In genomic region chr6:142306736-142307135, GRCh38 we compare ENCODE assay signal across 19 cellular contexts. TPM values are rescaled to one million over a fixed set of nuclear protein-coding genes. Genes with fewer than 3 reads are reported as not detected.
A peak's percentile ranks its signal among the peaks of the same experiment; 100 is the strongest.
DNase-seq lines count a peak whose midpoint lies in the region; ATAC-seq, FAIRE-seq and TF ChIP-seq lines count a peak whose summit lies in the region.
"Had no signal": no experiment of that assay in that cellular context is flagged by ENCODE, and none has a peak within 500 bp of the region (broad histone marks: within the 10 kb centered on the region; RNA-seq: fewer than 3 reads in every experiment).

No MANE protein-coding gene starts in this region.

- H3K18ac ChIP-seq in mesenchymal stem cell (ENCODE audit: low read depth in 1 of 2, low read length in 2 of 2) = no peak overlapping the region

- H4K8ac ChIP-seq in mesenchymal stem cell (ENCODE audit: low read length) = no peak overlapping the region

- TF ChIP-seq EP300 in HepG2 (IDR thresholded peaks at IDR 0.05; ENCODE audit: low read depth in 2 of 2, low read length in 2 of 2) (peak in 1 of 2 experiments; percentile 44; a peak in 1 of 4 replicates), HepG2 (CRISPR knock-in tag; IDR thresholded peaks at IDR 0.05; ENCODE audit: borderline replicate concordance) (no peak), SK-N-SH (IDR thresholded peaks at IDR 0.05; ENCODE audit: borderline replicate concordance in 1 of 2, low read depth in 1 of 2, low read length in 1 of 2) (no peak)

- H3K9ac ChIP-seq in HepG2 (ENCODE audit: insufficient read depth, low read depth, low read length) (peak overlapping the region; percentile 37; the same call in 1 of the 2 replicates), SK-N-SH (peak overlapping the region; percentile 88; the same call in 1 of the 2 replicates), mesenchymal stem cell (ENCODE audit: low read length) (no peak overlapping the region)

- no TSS peak for BruUV-seq in HepG2 (replicated peaks; lab: Mats Ljungman, UMichigan)

- H3K4me1 ChIP-seq in HepG2 (ENCODE audit: insufficient read depth, low read length) = peaks cover 72% of the 10 kb centered on the region
- H3K4me1 ChIP-seq in right lobe of liver = peaks cover 0 to 55% (median 7%) of the 10 kb centered on the region in 4 donors
- H3K4me1 ChIP-seq in SK-N-SH (ENCODE audit: control insufficient read depth in 1 of 2, insufficient read depth in 2 of 2, low read depth in 1 of 2, low read length in 1 of 2) = no peaks in the 10 kb centered on the region; a peak in 1 of 4 replicates
- peaks cover 4% of the 10 kb centered on the region for H3K4me1 ChIP-seq in mesenchymal stem cell (ENCODE audit: control insufficient read depth, insufficient read depth, low read depth, low read length)
- peaks cover 0 to 4% of the 10 kb centered on the region in 2 donors for H3K4me1 ChIP-seq in ascending aorta

- H3F3A ChIP-seq in SK-N-SH (replicated peaks; ENCODE audit: insufficient read depth) = peaks cover 12% of the 10 kb centered on the region

- no peak overlapping the region for H3K23ac ChIP-seq in mesenchymal stem cell (ENCODE audit: low read length in 2 of 2)

- TF ChIP-seq CTCF in HepG2 (CRISPR knock-in tag; IDR thresholded peaks at IDR 0.05) = no peak
- no peak for TF ChIP-seq CTCF in right lobe of liver (IDR thresholded peaks at IDR 0.05)
- no peak for TF ChIP-seq CTCF in SK-N-SH (IDR thresholded peaks at IDR 0.05)
- TF ChIP-seq CTCF in ascending aorta (IDR thresholded peaks at IDR 0.05) = no peak

- H3K4me2 ChIP-seq in HepG2 (ENCODE audit: low read depth, low read length) = peak overlapping the region; percentile 89
- H3K4me2 ChIP-seq in SK-N-SH = peak overlapping the region; percentile 90; the same call in 1 of the 2 replicates
- H3K4me2 ChIP-seq in mesenchymal stem cell (ENCODE audit: low read length, poor library complexity, severe bottlenecking) = no peak overlapping the region
- H3K4me2 ChIP-seq: PC-9 had no signal

- H3K27ac ChIP-seq in HepG2 (ENCODE audit: extremely low read length, insufficient read depth, low read length) (peak overlapping the region; percentile 18), right lobe of liver (no peak overlapping the region), SK-N-SH (ENCODE audit: low read depth in 2 of 2, low read length in 1 of 2) (peak overlapping the region; percentile 76 to 92), mesenchymal stem cell (ENCODE audit: low read length, poor library complexity, severe bottlenecking) (no peak overlapping the region), ascending aorta (no peak overlapping the region)
- H3K27ac ChIP-seq: HL-60, PC-9 had no signal

- no peaks in the 10 kb centered on the region for H3K9me3 ChIP-seq in HepG2 (ENCODE audit: low read length)
- H3K9me3 ChIP-seq in right lobe of liver = no peaks in the 10 kb centered on the region
- H3K9me3 ChIP-seq in SK-N-SH = no peaks in the 10 kb centered on the region
- H3K9me3 ChIP-seq in mesenchymal stem cell (ENCODE audit: control insufficient read depth, low read length) = no peaks in the 10 kb centered on the region
- H3K9me3 ChIP-seq in ascending aorta = no peaks in the 10 kb centered on the region

- TF ChIP-seq RAD21 in HepG2 (CRISPR knock-in tag; IDR thresholded peaks at IDR 0.05) (no peak), SK-N-SH (IDR thresholded peaks at IDR 0.05; ENCODE audit: low read length) (no peak)

- no peaks in the 10 kb centered on the region; a peak in 1 of 5 replicates for H3K27me3 ChIP-seq in HepG2 (ENCODE audit: control insufficient read depth in 1 of 2, insufficient read depth in 2 of 2, low read length in 2 of 2)
- H3K27me3 ChIP-seq in right lobe of liver = no peaks in the 10 kb centered on the region
- H3K27me3 ChIP-seq in SK-N-SH (ENCODE audit: insufficient read depth) = no peaks in the 10 kb centered on the region
- H3K27me3 ChIP-seq in mesenchymal stem cell (ENCODE audit: control insufficient read depth in 1 of 2, insufficient read depth in 1 of 2, low read length in 2 of 2) = peaks cover 0 to 13% of the 10 kb centered on the region in 2 experiments
- no peaks in the 10 kb centered on the region for H3K27me3 ChIP-seq in ascending aorta

- no peaks in the 10 kb centered on the region for H3K9me2 ChIP-seq in SK-N-SH

- peaks cover 25% of the 10 kb centered on the region for H4K20me1 ChIP-seq in HepG2 (ENCODE audit: insufficient read depth, low read length)
- H4K20me1 ChIP-seq in SK-N-SH (ENCODE audit: insufficient read depth) = no peaks in the 10 kb centered on the region

- FAIRE-seq in HepG2 (lab: Jason Lieb, UNC) = no peak
- FAIRE-seq: A204.1, HTR-8/SVneo, K562 had no signal

- CTCF ChIA-PET in HepG2 (lab: Yijun Ruan, JAX; ENCODE audit: low intra/inter-chr PET ratio, low total read pairs) = no interaction called here
- CTCF ChIA-PET in SK-N-SH (lab: Yijun Ruan, JAX) = no interaction called here

- DNase-seq in HepG2 (ENCODE audit: low spot score) = peak; percentile 29
- DNase-seq in right lobe of liver = no peak
- DNase-seq in SK-N-SH = no peak
- DNase-seq in mesenchymal stem cell = peak; percentile 83
- DNase-seq in posterior cingulate gyrus = no peak
- no peak for DNase-seq in ascending aorta (ENCODE audit: low spot score in 2 of 2)
- no peak for DNase-seq in activated CD4-positive, alpha-beta T cell treated with anti-CD3 and anti-CD28 coated beads for 48 hours
- DNase-seq: C1 segment of cervical spinal cord, EL, NCI-H1417 treated with DMSO at 0.1 percent for 48 hours, NCI-H1930, NCI-H2171 treated with DMSO at 0.1 percent for 48 hours, NCI-H748 treated with DMSO at 0.1 percent for 48 hours, PC-9 had no signal

- in situ Hi-C loops in HepG2 (cut with HindIII; ENCODE audit: extremely low pct_ligation_motif_present, low pct_unique_long_range_greater_than_20kb) = no loop called here

- no peak overlapping the region for H2BK120ac ChIP-seq in mesenchymal stem cell (ENCODE audit: low read depth, low read length)

- H3K79me2 ChIP-seq in HepG2 (ENCODE audit: insufficient read depth, low read length) = peaks cover 99% of the 10 kb centered on the region
- H3K79me2 ChIP-seq in SK-N-SH (ENCODE audit: insufficient read depth) = peaks cover 100% of the 10 kb centered on the region

- H4K91ac ChIP-seq in mesenchymal stem cell (ENCODE audit: low read length) = no peak overlapping the region

- ATAC-seq in HepG2 (no peak), right lobe of liver (no peak), GM21526 (IDR thresholded peaks at IDR 0.05; ENCODE audit: low FRiP score, unreplicated experiment) (no peak)
- ATAC-seq: K562 had no signal

- no peaks in the 10 kb centered on the region for H3K79me1 ChIP-seq in mesenchymal stem cell (replicated peaks; ENCODE audit: low read length, poor library complexity, severe bottlenecking)

- H2AK5ac ChIP-seq in mesenchymal stem cell (ENCODE audit: low read length, severe bottlenecking) = no peak overlapping the region

- WGBS in HepG2 (ENCODE audit: low lambda C conversion rate) = 100% methylated on average over 1 of the region's 1 CpG
- WGBS in right lobe of liver (ENCODE audit: insufficient coverage, low coverage, low lambda C conversion rate, missing lambda C conversion rate) = 88% methylated on average over 1 of the region's 1 CpG
- WGBS in SK-N-SH (ENCODE audit: low lambda C conversion rate) = 42% methylated on average over 1 of the region's 1 CpG
- WGBS in mesenchymal stem cell = 70% methylated on average over 1 of the region's 1 CpG

- H2AFZ ChIP-seq in HepG2 (ENCODE audit: low read length) (no peak overlapping the region), SK-N-SH (ENCODE audit: low read depth) (no peak overlapping the region), mesenchymal stem cell (ENCODE audit: low read depth, low read length) (no peak overlapping the region)
- H2AFZ ChIP-seq: PC-9 had no signal

- intact Hi-C loops in HepG2 (cut with micrococcal nuclease; ENCODE audit: unreplicated experiment) (no loop called here), right lobe of liver (cut with DNase I) (no loop called here), posterior cingulate gyrus (cut with DNase I) (no loop called here), ascending aorta (cut with DNase I) (no loop called here)

- H3K14ac ChIP-seq in mesenchymal stem cell (ENCODE audit: low read length in 2 of 2) = no peak overlapping the region

- no peak overlapping the region for H2BK5ac ChIP-seq in mesenchymal stem cell (ENCODE audit: low read depth, low read length, poor library complexity, severe bottlenecking)

- H2BK15ac ChIP-seq in mesenchymal stem cell (ENCODE audit: low read depth, poor library complexity, severe bottlenecking) = no peak overlapping the region

- TF ChIP-seq POLR2A in HepG2 (IDR thresholded peaks at IDR 0.05; ENCODE audit: insufficient read depth in 1 of 2, low read depth in 2 of 2, low read length in 2 of 2) = no peak
- TF ChIP-seq POLR2A in right lobe of liver (IDR thresholded peaks at IDR 0.05) = no peak

- peak overlapping the region; percentile 38 to 95 (median 93); a peak in 5 of 6 replicates for H3K4me3 ChIP-seq in HepG2 (replicated peaks in 1 of 3; ENCODE audit: insufficient read depth in 1 of 3, low read depth in 2 of 3, low read length in 3 of 3)
- no peak overlapping the region for H3K4me3 ChIP-seq in right lobe of liver
- peak overlapping the region in 1 of 2 experiments; percentile 20; a peak in 2 of 4 replicates for H3K4me3 ChIP-seq in SK-N-SH (ENCODE audit: low read depth in 2 of 2, low read length in 1 of 2)
- H3K4me3 ChIP-seq in mesenchymal stem cell (ENCODE audit: insufficient read depth in 1 of 2, low read depth in 1 of 2, low read length in 2 of 2) = no peak overlapping the region
- H3K4me3 ChIP-seq in ascending aorta = no peak overlapping the region
- H3K4me3 ChIP-seq: K562, PC-9 had no signal

- peaks cover 6 to 23% of the 10 kb centered on the region in 2 experiments for H3K36me3 ChIP-seq in HepG2 (replicated peaks in 1 of 2; ENCODE audit: control insufficient read depth in 1 of 2, insufficient read depth in 2 of 2, low read length in 2 of 2)
- peaks cover 0 to 6% (median 0%) of the 10 kb centered on the region in 4 donors for H3K36me3 ChIP-seq in right lobe of liver
- H3K36me3 ChIP-seq in SK-N-SH (replicated peaks in 1 of 2; ENCODE audit: control insufficient read depth in 1 of 2, insufficient read depth in 2 of 2, low read length in 1 of 2) = peaks cover 5 to 6% of the 10 kb centered on the region in 2 experiments
- no peaks in the 10 kb centered on the region for H3K36me3 ChIP-seq in mesenchymal stem cell (ENCODE audit: control insufficient read depth in 1 of 2, insufficient read depth in 2 of 2, low read depth in 1 of 2, low read length in 2 of 2)
- no peaks in the 10 kb centered on the region for H3K36me3 ChIP-seq in ascending aorta

- POLR2A ChIA-PET in HepG2 (lab: Yijun Ruan, JAX) = interaction anchor here (1.0 to 2.0 kb wide), 3 partner anchors 24 to 71 kb away, joined by 3 to 10 read pairs (median 5); no protein-coding TSS in a partner anchor
- POLR2A ChIA-PET in SK-N-SH (lab: Yijun Ruan, JAX) = no interaction called here

- no peak overlapping the region for H3K4ac ChIP-seq in mesenchymal stem cell (ENCODE audit: low read depth in 1 of 2, low read length in 2 of 2)

- no peak overlapping the region for H2BK12ac ChIP-seq in mesenchymal stem cell (ENCODE audit: low read length in 2 of 2)

RNA-seq across cellular contexts. Expression of gene ADGRG6, which starts 4.9 kb away (rescaled TPM):
- total RNA-seq in HepG2 (2016; rRNA removed; fragmentation: Illumina TruSeq; extraction: Trizol) (83.6 and 129 TPM in 2 replicates), right lobe of liver (100 to 1,000 TPM in 3 of 6 experiments, 10 to 100 TPM in 3; 49.6 to 114 (median 94.6) TPM), ascending aorta (7.7 TPM)
- total RNA-seq in HepG2 (2016; cell fraction: cytosol; rRNA removed; fragmentation: Illumina TruSeq; extraction: Trizol; ENCODE audit: low read depth) = 12.9 and 13.3 TPM in 2 replicates
- total RNA-seq in HepG2 (2016; cell fraction: insoluble cytoplasmic fraction; rRNA removed; fragmentation: Illumina TruSeq; extraction: Trizol) = 76.7 and 125 TPM in 2 replicates
- total RNA-seq in HepG2 (2016; cell fraction: membrane; rRNA removed; fragmentation: Illumina TruSeq; extraction: Trizol) = 29.0 and 33.2 TPM in 2 replicates
- total RNA-seq in HepG2 (2016; cell fraction: nucleus; rRNA removed; fragmentation: Illumina TruSeq; extraction: Trizol) = 271 and 292 TPM in 2 replicates
- polyA plus RNA-seq in HepG2 (2011; rRNA removed) (176 and 249 TPM in 2 replicates), SK-N-SH (2012; rRNA removed) (61.5 and 91.8 TPM in 2 replicates)
- polyA plus RNA-seq in HepG2 (2011; cell fraction: cytosol; rRNA removed) = 115 and 131 TPM in 2 replicates
- polyA plus RNA-seq in HepG2 (2011; cell fraction: nucleus; rRNA removed) = 148 and 157 TPM in 2 replicates
- polyA plus RNA-seq in HepG2 (2012) = 116 and 147 TPM in 2 replicates
- polyA plus RNA-seq in HepG2 (2016; cell fraction: cytosol; fragmentation: Illumina TruSeq; extraction: Trizol; ENCODE audit: low read depth) = 1.8 TPM in 2 replicates
- 38.7 and 42.8 TPM in 2 replicates for polyA plus RNA-seq in HepG2 (2016; cell fraction: insoluble cytoplasmic fraction; fragmentation: Illumina TruSeq; extraction: Trizol; ENCODE audit: low read depth)
- polyA plus RNA-seq in HepG2 (2016; cell fraction: membrane; fragmentation: Illumina TruSeq; extraction: Trizol; ENCODE audit: low read depth) = 5.0 and 5.8 TPM in 2 replicates
- polyA plus RNA-seq in HepG2 (2016; cell fraction: nucleus; fragmentation: Illumina TruSeq; extraction: Trizol; ENCODE audit: insufficient read depth, low read depth) = 110 and 113 TPM in 2 replicates
- polyA minus RNA-seq in HepG2 (2011; rRNA and poly(A)+ RNA removed; ENCODE audit: low replicate concordance) = 75.0 and 703 TPM in 2 replicates
- 216 and 224 TPM in 2 replicates for polyA minus RNA-seq in HepG2 (2011; cell fraction: cytosol; rRNA and poly(A)+ RNA removed)
- 1,103 and 1,189 TPM in 2 replicates for polyA minus RNA-seq in HepG2 (2011; cell fraction: nucleus; rRNA and poly(A)+ RNA removed)
- 83.4 and 84.3 TPM in 2 replicates for polyA plus RNA-seq in SK-N-SH (2012; cell fraction: cytosol; rRNA removed)
- 78.5 and 178 TPM in 2 replicates for polyA plus RNA-seq in SK-N-SH (2012; cell fraction: nucleus; rRNA removed)
- polyA plus RNA-seq in mesenchymal stem cell (2013, experiment 1 of 2) = 32.6 TPM
- polyA plus RNA-seq in mesenchymal stem cell (2013, experiment 2 of 2) = 33.3 TPM

Comparison
In these comparisons a context has a peak if more than half of its experiments do, and no peak if none do; other contexts are left out.
1. DNase-seq: peak in HepG2 (single experiment) and mesenchymal stem cell (single experiment); none in right lobe of liver (0 of 3), SK-N-SH (single experiment), posterior cingulate gyrus (0 of 10), ascending aorta (0 of 2) and activated CD4-positive, alpha-beta T cell treated with anti-CD3 and anti-CD28 coated beads for 48 hours (single experiment).
2. H3K27ac ChIP-seq: peak in HepG2 (single experiment) and SK-N-SH (2 of 2); none in right lobe of liver (0 of 3), mesenchymal stem cell (single experiment) and ascending aorta (0 of 2).
3. H3K4me3 ChIP-seq: peak in HepG2 (3 of 3); none in right lobe of liver (0 of 3), mesenchymal stem cell (0 of 2) and ascending aorta (0 of 2).
4. Of the 25 proteins assayed by ChIP-seq in both HepG2 and SK-N-SH: peak only in HepG2: NFIC; only in SK-N-SH: none; in both: none; in neither: 23; mixed calls (peak in some experiments, not most) for 1.